ENCODE assay signal across 20 cellular contexts in the genomic region with DNA sequence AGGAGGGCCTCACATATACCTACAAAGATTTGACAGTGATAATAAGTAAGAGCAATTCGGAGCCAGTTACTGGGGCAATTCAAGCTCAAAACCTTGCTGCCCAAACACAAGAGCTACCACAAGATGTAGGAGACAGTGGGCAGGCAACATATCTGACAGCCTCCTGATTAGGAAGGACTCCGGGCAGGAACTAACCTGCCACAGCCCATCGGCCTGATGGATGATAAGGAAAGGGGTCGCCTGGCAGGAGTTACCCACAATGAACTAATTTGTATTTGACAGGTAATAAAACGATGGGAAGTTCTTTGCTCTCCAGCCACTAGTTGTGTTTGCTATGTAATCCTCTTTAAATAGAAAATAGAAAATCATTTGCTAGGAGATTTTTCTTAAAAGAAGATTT.
DNase-seq lines count a peak whose midpoint lies in the region; ATAC-seq and TF ChIP-seq lines count a peak whose summit lies in the region.
"Had no signal": no experiment of that assay in that cellular context is flagged by ENCODE, and none has a peak within 500 bp of the region (broad histone marks: within the 10 kb centered on the region; RNA-seq: fewer than 3 reads in every experiment).

No MANE protein-coding gene starts in this region.

- no peaks in the 10 kb centered on the region for H3K27me3 Mint-ChIP-seq in CD8-positive, alpha-beta T cell (ENCODE audit: low read depth)
- no peaks in the 10 kb centered on the region for H3K27me3 Mint-ChIP-seq in WTC11 (ENCODE audit: low read depth)
- no peaks in the 10 kb centered on the region for H3K27me3 Mint-ChIP-seq in activated naive CD4-positive, alpha-beta T cell treated with anti-CD3 and anti-CD28 coated beads for 36 hours (ENCODE audit: low read depth)
- H3K27me3 Mint-ChIP-seq: B cell had no signal

- H3K36me3 ChIP-seq in CD8-positive, alpha-beta T cell (ENCODE audit: insufficient read depth, low read length) = peaks cover 35% of the 10 kb centered on the region
- H3K36me3 ChIP-seq in HUES48 (ENCODE audit: control insufficient read depth, insufficient read depth, low read length) (no peaks in the 10 kb centered on the region), iPS-20b (ENCODE audit: insufficient read depth, low read depth, low read length) (no peaks in the 10 kb centered on the region), left lung (peaks cover 0 to 9% of the 10 kb centered on the region in 2 donors), A673 (ENCODE audit: insufficient read depth, low read length, poor library complexity, severe bottlenecking) (no peaks in the 10 kb centered on the region)
- H3K36me3 ChIP-seq: MG63 had no signal

- no TSS peak for BruUV-seq in A673 (replicated peaks; lab: Mats Ljungman, UMichigan)

- H3K4me1 Mint-ChIP-seq in CD8-positive, alpha-beta T cell (ENCODE audit: low read depth) = peaks cover 40% of the 10 kb centered on the region
- peaks cover 22% of the 10 kb centered on the region for H3K4me1 Mint-ChIP-seq in WTC11
- peaks cover 23% of the 10 kb centered on the region for H3K4me1 Mint-ChIP-seq in activated naive CD4-positive, alpha-beta T cell treated with anti-CD3 and anti-CD28 coated beads for 36 hours (ENCODE audit: low read depth)

- peaks cover 4% of the 10 kb centered on the region for H3K9me3 ChIP-seq in CD8-positive, alpha-beta T cell (ENCODE audit: low read length)
- H3K9me3 ChIP-seq in HUES48 (ENCODE audit: control insufficient read depth, insufficient read depth, low read length) (no peaks in the 10 kb centered on the region), iPS-20b (ENCODE audit: insufficient read depth, low read depth, low read length) (peaks cover 2% of the 10 kb centered on the region; the same call in 1 of the 2 replicates), left lung (peaks cover 0 to 20% of the 10 kb centered on the region in 2 donors), A673 (ENCODE audit: low read depth, low read length, poor library complexity, severe bottlenecking) (no peaks in the 10 kb centered on the region)
- H3K9me3 ChIP-seq: MG63 had no signal

- H3K9ac ChIP-seq in HUES48 (ENCODE audit: low read depth, low read length) (no peak overlapping the region), iPS-20b (ENCODE audit: low read depth, low read length) (peak overlapping the region; percentile 2; the same call in 1 of the 2 replicates)

- ATAC-seq in CD8-positive, alpha-beta T cell = no peak
- ATAC-seq in WTC11 = peak; percentile 70
- no peak for ATAC-seq in left lung
- ATAC-seq: HCT116, HepG2, K562, Right ventricle myocardium inferior had no signal

- peaks cover 22% of the 10 kb centered on the region for H3K9me3 Mint-ChIP-seq in CD8-positive, alpha-beta T cell
- H3K9me3 Mint-ChIP-seq in WTC11 = peaks cover 7% of the 10 kb centered on the region
- H3K9me3 Mint-ChIP-seq in activated naive CD4-positive, alpha-beta T cell treated with anti-CD3 and anti-CD28 coated beads for 36 hours = peaks cover 21% of the 10 kb centered on the region

- intact Hi-C loops in CD8-positive, alpha-beta T cell (cut with DNase I, micrococcal nuclease) = no loop called here
- intact Hi-C loops in left lung (cut with DNase I) = no loop called here
- intact Hi-C loops in A673 (cut with micrococcal nuclease; ENCODE audit: unreplicated experiment) = no loop called here
- intact Hi-C loops in activated naive CD4-positive, alpha-beta T cell treated with anti-CD3 and anti-CD28 coated beads for 36 hours (cut with micrococcal nuclease) = no loop called here

- no peak overlapping the region for H3K4me3 Mint-ChIP-seq in CD8-positive, alpha-beta T cell
- no peak overlapping the region for H3K4me3 Mint-ChIP-seq in WTC11
- no peak overlapping the region for H3K4me3 Mint-ChIP-seq in activated naive CD4-positive, alpha-beta T cell treated with anti-CD3 and anti-CD28 coated beads for 36 hours
- H3K4me3 Mint-ChIP-seq: B cell had no signal

- CTCF ChIA-PET in CD8-positive, alpha-beta T cell (lab: Charles Lee) = interaction anchor here (1.0 to 2.3 kb wide), 4 partner anchors 30 to 147 kb away, joined by 3 to 14 read pairs (median 6); no protein-coding TSS in a partner anchor
- CTCF ChIA-PET in WTC11 (lab: Charles Lee) (interaction anchor here (0.6 to 1.8 kb wide), 6 partner anchors 12 to 164 kb away, joined by 3 to 6 read pairs (median 4); no protein-coding TSS in a partner anchor), A673 (lab: Charles Lee) (no interaction called here)
- CTCF ChIA-PET in activated naive CD4-positive, alpha-beta T cell treated with anti-CD3 and anti-CD28 coated beads for 36 hours (lab: Charles Lee) = interaction anchor here (1.2 to 2.2 kb wide), 4 partner anchors 11 to 118 kb away, joined by 3 to 10 read pairs (median 4); no protein-coding TSS in a partner anchor

- POLR2A ChIA-PET in CD8-positive, alpha-beta T cell (lab: Charles Lee) = interaction anchor here (0.6 to 1.3 kb wide), 2 partner anchors 29 to 104 kb away, joined by 3 to 4 read pairs; no protein-coding TSS in a partner anchor
- POLR2A ChIA-PET in WTC11 (lab: Charles Lee) = no interaction called here
- POLR2A ChIA-PET in A673 (lab: Charles Lee; ENCODE audit: low non-redundant PET) = no interaction called here

- peak overlapping the region; percentile 70 for H3K27ac Mint-ChIP-seq in CD8-positive, alpha-beta T cell
- no peak overlapping the region for H3K27ac Mint-ChIP-seq in WTC11
- H3K27ac Mint-ChIP-seq in activated naive CD4-positive, alpha-beta T cell treated with anti-CD3 and anti-CD28 coated beads for 36 hours = no peak overlapping the region
- H3K27ac Mint-ChIP-seq: B cell had no signal

- DNase-seq in CD8-positive, alpha-beta T cell = no peak
- DNase-seq in WTC11 (ENCODE audit: low spot score) = no peak
- DNase-seq in left lung = no peak
- no peak for DNase-seq in A673 (ENCODE audit: low spot score)
- DNase-seq in activated naive CD4-positive, alpha-beta T cell treated with anti-CD3 and anti-CD28 coated beads for 36 hours = no peak
- DNase-seq in SW 1271 (lab: John Stamatoyannopoulos, UW) = no peak
- DNase-seq: EL, MG63, NCI-H1417, NCI-H1694 treated with DMSO at 0.1 percent for 48 hours, NCI-H2081 treated with DMSO at 0.1 percent for 48 hours, NCI-H446 treated with DMSO at 0.1 percent for 48 hours, NCI-H526 treated with DMSO at 0.1 percent for 48 hours had no signal

- no peak for TF ChIP-seq CTCF in CD8-positive, alpha-beta T cell (IDR thresholded peaks at IDR 0.05)
- TF ChIP-seq CTCF in WTC11 (IDR thresholded peaks at IDR 0.05) = no peak
- no peak for TF ChIP-seq CTCF in left lung (IDR thresholded peaks at IDR 0.05)
- no peak for TF ChIP-seq CTCF in A673 (conservative IDR thresholded peaks at IDR 0.05; ENCODE audit: low read depth, low read length)

- no peak overlapping the region for H3K27ac ChIP-seq in CD8-positive, alpha-beta T cell (ENCODE audit: low read depth, low read length)
- H3K27ac ChIP-seq in HUES48 (ENCODE audit: low read depth, low read length) = peak overlapping the region; percentile 84
- H3K27ac ChIP-seq in iPS-20b (ENCODE audit: low read length) = no peak overlapping the region
- no peak overlapping the region for H3K27ac ChIP-seq in left lung
- H3K27ac ChIP-seq in A673 (ENCODE audit: low read depth, low read length, poor library complexity, severe bottlenecking) = no peak overlapping the region

- H3K27me3 ChIP-seq in CD8-positive, alpha-beta T cell (ENCODE audit: insufficient read depth, low read length) = no peaks in the 10 kb centered on the region
- H3K27me3 ChIP-seq in HUES48 (ENCODE audit: control insufficient read depth, insufficient read depth, low read length) = no peaks in the 10 kb centered on the region
- no peaks in the 10 kb centered on the region for H3K27me3 ChIP-seq in iPS-20b (ENCODE audit: insufficient read depth, low read length)
- no peaks in the 10 kb centered on the region for H3K27me3 ChIP-seq in left lung
- no peaks in the 10 kb centered on the region for H3K27me3 ChIP-seq in A673 (replicated peaks; ENCODE audit: insufficient read depth, low read depth, low read length, poor library complexity)
- H3K27me3 ChIP-seq: MG63 had no signal

- H3K4me1 ChIP-seq in CD8-positive, alpha-beta T cell (ENCODE audit: insufficient read depth, low read length) = peaks cover 18% of the 10 kb centered on the region
- H3K4me1 ChIP-seq in HUES48 (ENCODE audit: control insufficient read depth, insufficient read depth, low read length) (peaks cover 26% of the 10 kb centered on the region), iPS-20b (ENCODE audit: insufficient read depth, low read length) (peaks cover 18% of the 10 kb centered on the region), left lung (no peaks in the 10 kb centered on the region), A673 (ENCODE audit: insufficient read depth, low read length, poor library complexity, severe bottlenecking) (no peaks in the 10 kb centered on the region)

- H3K4me3 ChIP-seq in CD8-positive, alpha-beta T cell (ENCODE audit: low read depth, low read length) = no peak overlapping the region
- H3K4me3 ChIP-seq in HUES48 (ENCODE audit: low read depth, low read length) = no peak overlapping the region
- H3K4me3 ChIP-seq in iPS-20b (ENCODE audit: low read length) = no peak overlapping the region
- no peak overlapping the region for H3K4me3 ChIP-seq in left lung
- no peak overlapping the region for H3K4me3 ChIP-seq in A673 (ENCODE audit: low read depth, low read length, poor library complexity, severe bottlenecking)
- H3K4me3 ChIP-seq: K562, MG63 had no signal

- peaks cover 73% of the 10 kb centered on the region for H3K36me3 Mint-ChIP-seq in CD8-positive, alpha-beta T cell
- H3K36me3 Mint-ChIP-seq in WTC11 = peaks cover 6% of the 10 kb centered on the region
- peaks cover 46% of the 10 kb centered on the region for H3K36me3 Mint-ChIP-seq in activated naive CD4-positive, alpha-beta T cell treated with anti-CD3 and anti-CD28 coated beads for 36 hours (ENCODE audit: low read depth)

TF ChIP-seq in WTC11, 78 proteins besides CTCF, POLR2A, EP300 and RAD21 (continues in another document):
- TF ChIP-seq ZNF121 (CRISPR knock-in tag; IDR thresholded peaks at IDR 0.05) = no peak
- no peak for TF ChIP-seq RORB (CRISPR knock-in tag; IDR thresholded peaks at IDR 0.05)
- TF ChIP-seq USF2 (CRISPR knock-in tag; IDR thresholded peaks at IDR 0.05) = no peak
- TF ChIP-seq JAZF1 (CRISPR knock-in tag; IDR thresholded peaks at IDR 0.05) = no peak
- no peak for TF ChIP-seq TEAD1 (CRISPR knock-in tag; IDR thresholded peaks at IDR 0.05)
